Comparison of ENCODE assay signal across 24 cellular contexts in the genomic region with DNA sequence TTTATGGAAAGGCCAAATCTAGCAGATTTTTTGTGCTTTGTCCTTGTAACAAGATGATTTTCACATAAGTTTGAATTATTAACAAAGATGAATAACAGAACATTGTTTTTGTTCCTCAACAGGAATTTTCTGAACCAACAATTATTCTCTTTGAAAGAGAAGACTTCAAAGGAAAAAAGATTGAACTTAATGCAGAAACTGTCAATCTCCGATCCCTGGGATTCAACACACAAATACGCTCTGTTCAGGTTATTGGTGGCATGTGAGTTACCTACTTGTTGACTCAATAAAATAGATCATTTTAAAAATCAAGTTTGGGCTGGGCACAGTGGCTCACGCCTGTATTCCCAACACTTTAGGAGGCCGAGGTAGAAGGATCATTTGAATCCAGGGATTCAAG.
DNase-seq lines count a peak whose midpoint lies in the region; ATAC-seq, FAIRE-seq and TF ChIP-seq lines count a peak whose summit lies in the region.
"Had no signal": no experiment of that assay in that cellular context is flagged by ENCODE, and none has a peak within 500 bp of the region (broad histone marks: within the 10 kb centered on the region; RNA-seq: fewer than 3 reads in every experiment).

No MANE protein-coding gene starts in this region.

- peak overlapping the region; percentile 23; the same call in 1 of the 2 replicates for H3K9ac ChIP-seq in HepG2 (ENCODE audit: insufficient read depth, low read depth, low read length)
- H3K9ac ChIP-seq: KMS-11 had no signal

- CTCF ChIA-PET in HepG2 (lab: Yijun Ruan, JAX; ENCODE audit: low intra/inter-chr PET ratio, low total read pairs): interaction anchor here (0.7 kb wide), 1 partner anchor 10 kb away, joined by 3 read pairs; no protein-coding TSS in a partner anchor

- ATAC-seq in HepG2 (peak; percentile 25; the same call in 1 of the 3 replicates), right lobe of liver (no peak), GM18909 (IDR thresholded peaks at IDR 0.05; ENCODE audit: poor library complexity, unreplicated experiment) (no peak), HG03521 (IDR thresholded peaks at IDR 0.05; ENCODE audit: unreplicated experiment) (no peak)
- no peak for ATAC-seq in effector memory CD8-positive, alpha-beta T cell (replicated peaks)
- ATAC-seq in stimulated activated memory B cell treated with anti-CD40 and anti-IgM and Interleukin-4, amounts not matched to agents 10 μg/mL and 1 μg/mL and 100 μg/mL, for 72 hours: no peak
- ATAC-seq: HCT116, Right ventricle myocardium inferior had no signal

- intact Hi-C loops in HepG2 (cut with micrococcal nuclease; ENCODE audit: unreplicated experiment): no loop called here
- intact Hi-C loops in right lobe of liver (cut with DNase I): no loop called here
- intact Hi-C loops in dorsolateral prefrontal cortex (cut with DNase I): no loop called here

- POLR2A ChIA-PET in HepG2 (lab: Yijun Ruan, JAX): no interaction called here

- peak; percentile 48 for FAIRE-seq in HepG2 (lab: Jason Lieb, UNC)
- FAIRE-seq: G401.6, GM12892, H1, HTR-8/SVneo had no signal

- H3K9me3 Mint-ChIP-seq in effector memory CD8-positive, alpha-beta T cell: no peaks in the 10 kb centered on the region
- no peaks in the 10 kb centered on the region for H3K9me3 Mint-ChIP-seq in stimulated activated memory B cell treated with anti-CD40 and anti-IgM and Interleukin-4, amounts not matched to agents 10 μg/mL and 1 μg/mL and 100 μg/mL, for 72 hours
- H3K9me3 Mint-ChIP-seq: CD4-positive, alpha-beta memory T cell had no signal

- H3K4me2 ChIP-seq in HepG2 (ENCODE audit: low read depth, low read length): no peak overlapping the region; the same call in 1 of the 2 replicates
- H3K4me2 ChIP-seq: KMS-11 had no signal

- H3K36me3 ChIP-seq in HepG2 (replicated peaks in 1 of 2; ENCODE audit: control insufficient read depth in 1 of 2, insufficient read depth in 2 of 2, low read length in 2 of 2) (peaks cover 7 to 28% of the 10 kb centered on the region in 2 experiments; a peak in 4 of 5 replicates), right lobe of liver (peaks cover 0 to 30% (median 5%) of the 10 kb centered on the region in 4 donors)

- whole genome bisulfite sequencing in HepG2 (ENCODE audit: low lambda C conversion rate): 78% methylated on average over 4 of the region's 4 CpGs
- 85% methylated on average over 3 of the region's 4 CpGs for WGBS in right lobe of liver (ENCODE audit: insufficient coverage, low coverage, low lambda C conversion rate, missing lambda C conversion rate)

- H3K27ac Mint-ChIP-seq in effector memory CD8-positive, alpha-beta T cell: peak overlapping the region; percentile 52 to 67
- H3K27ac Mint-ChIP-seq in stimulated activated memory B cell treated with anti-CD40 and anti-IgM and Interleukin-4, amounts not matched to agents 10 μg/mL and 1 μg/mL and 100 μg/mL, for 72 hours: peak overlapping the region; percentile 59

- no TSS peak for BruUV-seq in HepG2 (replicated peaks; lab: Mats Ljungman, UMichigan)

- H3K4me1 ChIP-seq in HepG2 (ENCODE audit: insufficient read depth, low read length): peaks cover 37% of the 10 kb centered on the region
- H3K4me1 ChIP-seq in right lobe of liver: no peaks in the 10 kb centered on the region
- H3K4me1 ChIP-seq: Peyer's patch had no signal

- TF ChIP-seq RAD21 in HepG2 (CRISPR knock-in tag; IDR thresholded peaks at IDR 0.05): no peak

- H3K9me3 ChIP-seq in HepG2 (ENCODE audit: low read length): no peaks in the 10 kb centered on the region
- H3K9me3 ChIP-seq in right lobe of liver: peaks cover 0 to 2% (median 0%) of the 10 kb centered on the region in 4 donors
- H3K9me3 ChIP-seq: Peyer's patch had no signal

- no peak for TF ChIP-seq CTCF in HepG2 (CRISPR knock-in tag; IDR thresholded peaks at IDR 0.05)
- no peak for TF ChIP-seq CTCF in right lobe of liver (IDR thresholded peaks at IDR 0.05)
- no peak for TF ChIP-seq CTCF in dorsolateral prefrontal cortex (IDR thresholded peaks at IDR 0.05 in 54 of 56, conservative IDR thresholded peaks at IDR 0.05 in 2 of 56; ENCODE audit: low read depth in 1 of 56, partially characterized antibody in 56 of 56)

- H3K4me1 Mint-ChIP-seq in effector memory CD8-positive, alpha-beta T cell (ENCODE audit: low read depth in 2 of 2): peaks cover 0 to 7% of the 10 kb centered on the region in 2 donors
- peaks cover 9% of the 10 kb centered on the region for H3K4me1 Mint-ChIP-seq in stimulated activated memory B cell treated with anti-CD40 and anti-IgM and Interleukin-4, amounts not matched to agents 10 μg/mL and 1 μg/mL and 100 μg/mL, for 72 hours

- H3K36me3 Mint-ChIP-seq in effector memory CD8-positive, alpha-beta T cell (ENCODE audit: insufficient read depth): peaks cover 90% of the 10 kb centered on the region
- peaks cover 37% of the 10 kb centered on the region for H3K36me3 Mint-ChIP-seq in stimulated activated memory B cell treated with anti-CD40 and anti-IgM and Interleukin-4, amounts not matched to agents 10 μg/mL and 1 μg/mL and 100 μg/mL, for 72 hours

- H2AFZ ChIP-seq in HepG2 (ENCODE audit: low read length): no peak overlapping the region

- H3K27me3 ChIP-seq in HepG2 (ENCODE audit: control insufficient read depth in 1 of 2, insufficient read depth in 2 of 2, low read length in 2 of 2) (no peaks in the 10 kb centered on the region), right lobe of liver (no peaks in the 10 kb centered on the region), dorsolateral prefrontal cortex (no peaks in the 10 kb centered on the region)
- H3K27me3 ChIP-seq: Peyer's patch had no signal

- no peaks in the 10 kb centered on the region for H4K20me1 ChIP-seq in HepG2 (ENCODE audit: insufficient read depth, low read length)

- H3K4me3 ChIP-seq in HepG2 (replicated peaks in 1 of 3; ENCODE audit: insufficient read depth in 1 of 3, low read depth in 2 of 3, low read length in 3 of 3) (no peak overlapping the region), right lobe of liver (no peak overlapping the region), dorsolateral prefrontal cortex (no peak overlapping the region)
- H3K4me3 ChIP-seq: Peyer's patch had no signal

- DNase-seq in HepG2 (ENCODE audit: low spot score) (peak; percentile 76), right lobe of liver (no peak), SK-MEL-5 (ENCODE audit: low read depth, low spot score) (peak; percentile 43), dorsolateral prefrontal cortex (no peak)
- no peak for DNase-seq in effector memory CD8-positive, alpha-beta T cell
- DNase-seq: CD4-positive, alpha-beta memory T cell; IMR-90; NCI-H1105; NCI-H2029 treated with DMSO at 0.1 percent for 48 hours; NCI-H226; NCI-H510A treated with DMSO at 0.1 percent for 48 hours; NCI-H748 treated with DMSO at 0.1 percent for 48 hours; NK-92 treated with Interleukin-12 subunit alpha and Interleukin-12 subunit beta, amount 100 ng/mL, for 24 hours; Peyer's patch had no signal

- no peaks in the 10 kb centered on the region for H3K27me3 Mint-ChIP-seq in effector memory CD8-positive, alpha-beta T cell
- no peaks in the 10 kb centered on the region for H3K27me3 Mint-ChIP-seq in stimulated activated memory B cell treated with anti-CD40 and anti-IgM and Interleukin-4, amounts not matched to agents 10 μg/mL and 1 μg/mL and 100 μg/mL, for 72 hours
- H3K27me3 Mint-ChIP-seq: CD4-positive, alpha-beta memory T cell had no signal

- no peaks in the 10 kb centered on the region for H3K79me2 ChIP-seq in HepG2 (ENCODE audit: insufficient read depth, low read length)

- H3K27ac ChIP-seq in HepG2 (ENCODE audit: extremely low read length, insufficient read depth, low read length) (peak overlapping the region; percentile 61), right lobe of liver (no peak overlapping the region), dorsolateral prefrontal cortex (no peak overlapping the region)
- H3K27ac ChIP-seq: KMS-11, Peyer's patch had no signal

- no peak overlapping the region for H3K4me3 Mint-ChIP-seq in effector memory CD8-positive, alpha-beta T cell
- H3K4me3 Mint-ChIP-seq in stimulated activated memory B cell treated with anti-CD40 and anti-IgM and Interleukin-4, amounts not matched to agents 10 μg/mL and 1 μg/mL and 100 μg/mL, for 72 hours: no peak overlapping the region
- H3K4me3 Mint-ChIP-seq: CD4-positive, alpha-beta memory T cell had no signal

- in situ Hi-C loops in HepG2 (cut with HindIII; ENCODE audit: extremely low pct_ligation_motif_present, low pct_unique_long_range_greater_than_20kb): no loop called here
- in situ Hi-C loops in SK-MEL-5 (cut with HindIII; ENCODE audit: low pct_unique_long_range_greater_than_20kb, low sequenced_read_pairs): loop anchor here (10.0 kb wide), 1 partner anchor 114 kb away; no protein-coding TSS in a partner anchor

- TF ChIP-seq POLR2A in HepG2 (IDR thresholded peaks at IDR 0.05; ENCODE audit: insufficient read depth in 1 of 2, low read depth in 2 of 2, low read length in 2 of 2): no peak
- no peak for TF ChIP-seq POLR2A in right lobe of liver (IDR thresholded peaks at IDR 0.05)

- TF ChIP-seq EP300 in HepG2 (IDR thresholded peaks at IDR 0.05; ENCODE audit: low read depth in 2 of 2, low read length in 2 of 2) (no peak), HepG2 (CRISPR knock-in tag; IDR thresholded peaks at IDR 0.05; ENCODE audit: borderline replicate concordance) (no peak)

TF ChIP-seq in HepG2, 621 proteins besides CTCF, POLR2A, EP300 and RAD21:
- TF ChIP-seq NR2F2 (IDR thresholded peaks at IDR 0.05; ENCODE audit: borderline replicate concordance, low read depth) (0 out of 2 replicates have a peak, but pooled peaks have one; percentile 8), FOXA1 (IDR thresholded peaks at IDR 0.05) (no peak), FOXA1 (CRISPR knock-in tag; IDR thresholded peaks at IDR 0.05) (peak; percentile 32; the same call in 1 of the 2 replicates), TCF7 (IDR thresholded peaks at IDR 0.05; ENCODE audit: low read depth) (0 out of 2 replicates have a peak, but pooled peaks have one; percentile 57), ZBTB7B (CRISPR knock-in tag; IDR thresholded peaks at IDR 0.05) (no peak)
TF ChIP-seq in HepG2: peak in this region for 3.

Comparison
In these comparisons a context has a peak if more than half of its experiments do, and no peak if none do; other contexts are left out.
1. DNase-seq: peak in HepG2 (single experiment) and SK-MEL-5 (single experiment); none in right lobe of liver (0 of 3), effector memory CD8-positive, alpha-beta T cell (0 of 3) and dorsolateral prefrontal cortex (0 of 10).